Comparison of ENCODE assay signal across 8 cellular contexts in the genomic region with DNA sequence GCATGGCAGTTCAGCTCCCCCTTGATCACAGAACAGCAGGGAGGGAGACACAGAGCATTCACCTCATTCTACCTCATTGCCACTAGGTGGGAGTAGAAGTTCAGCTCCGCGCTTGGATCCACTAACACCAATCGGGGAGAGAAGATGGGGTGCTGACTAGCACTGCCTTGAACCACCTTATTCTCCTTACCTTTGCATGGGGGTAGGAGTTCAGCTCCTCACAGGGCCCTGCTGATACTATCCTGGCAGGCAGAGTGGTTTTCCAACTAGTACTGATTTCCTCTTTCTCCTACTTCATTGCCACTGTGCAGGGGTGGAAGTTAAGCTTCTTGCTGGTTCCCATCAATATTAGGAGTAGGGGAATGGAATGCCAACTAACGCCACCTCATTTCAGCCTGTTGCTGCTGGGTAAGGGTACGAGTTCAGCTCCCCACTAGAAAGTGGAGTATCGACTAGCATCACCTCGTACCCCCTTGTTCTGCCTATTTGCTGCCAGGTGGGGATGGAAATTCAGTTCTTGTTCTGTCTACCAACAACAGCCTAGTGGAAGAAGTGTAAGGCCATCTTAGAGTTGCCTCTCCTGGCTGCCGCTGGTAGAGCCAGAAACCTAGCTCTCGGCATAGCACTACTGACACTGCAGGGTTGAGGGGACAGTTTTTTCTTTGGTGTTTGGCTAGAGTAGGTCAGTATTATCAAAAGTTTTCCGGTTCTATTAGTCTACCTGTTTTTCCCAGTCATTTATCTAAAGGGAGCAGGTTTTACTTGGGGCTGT.
DNase-seq lines count a peak whose midpoint lies in the region; ATAC-seq lines count a peak whose summit lies in the region.

No MANE protein-coding gene starts in this region.

- intact Hi-C loops in Right ventricle myocardium superior (cut with DNase I), result loop anchor here (10.0 kb wide), 1 partner anchor 688 kb away; no protein-coding TSS in a partner anchor
- intact Hi-C loops in posterior vena cava (cut with DNase I), result loop anchor here (5.0 to 10.0 kb wide), 2 partner anchors 235 to 688 kb away; no protein-coding TSS in a partner anchor

- ATAC-seq in GM18520 (IDR thresholded peaks at IDR 0.05; ENCODE audit: unreplicated experiment) (peak; percentile 49), HG02884 (IDR thresholded peaks at IDR 0.05; ENCODE audit: unreplicated experiment) (peak; percentile 89), Right ventricle myocardium superior (ENCODE audit: poor library complexity) (peak; percentile 90)

- DNase-seq in COLO829 (ENCODE audit: low spot score) (peak; percentile 71), NCI-H1694 treated with DMSO at 0.1 percent for 48 hours (lab: John Stamatoyannopoulos, UW) (peak; percentile 27), Right ventricle myocardium superior (no peak), renal cortical epithelial cell (ENCODE audit: low read depth) (peak; percentile 30), posterior vena cava (ENCODE audit: low spot score) (no peak)
- peak; percentile 6 to 16 for DNase-seq in activated CD4-positive, alpha-beta T cell treated with anti-CD3 and anti-CD28 coated beads, Interleukin-2, amount 50 U/mL, for 48 hours

Comparison
In these comparisons a context has a peak if more than half of its experiments do, and no peak if none do; other contexts are left out.
1. DNase-seq: peak in COLO829 (single experiment), NCI-H1694 treated with DMSO at 0.1 percent for 48 hours (single experiment), activated CD4-positive, alpha-beta T cell treated with anti-CD3 and anti-CD28 coated beads, Interleukin-2, amount 50 U/mL, for 48 hours (2 of 2) and renal cortical epithelial cell (single experiment); none in Right ventricle myocardium superior (single experiment) and posterior vena cava (single experiment).
2. Peak in every context shown above with its lines, with median percentiles within 50 percentile points of each other: ATAC-seq.